In genomic region chr11:134275188-134275533, GRCh38 we compare ENCODE assay signal across 11 cellular contexts. TPM values are rescaled to one million over a fixed set of nuclear protein-coding genes. Genes with fewer than 3 reads are reported as not detected.
DNase-seq lines count a peak whose midpoint lies in the region; ATAC-seq, FAIRE-seq and TF ChIP-seq lines count a peak whose summit lies in the region.
"Had no signal": no experiment of that assay in that cellular context is flagged by ENCODE, and none has a peak within 500 bp of the region (broad histone marks: within the 10 kb centered on the region; RNA-seq: fewer than 3 reads in every experiment).

No MANE protein-coding gene starts in this region.

- no peak for FAIRE-seq in H54 (lab: Jason Lieb, UNC)

- CTCF ChIA-PET in CD8-positive, alpha-beta memory T cell (lab: Charles Lee) = interaction anchor here (1.0 to 5.5 kb wide), 5 partner anchors 11 to 347 kb away, joined by 4 to 58 read pairs (median 5); no protein-coding TSS in a partner anchor

- H3K4me3 Mint-ChIP-seq in CD8-positive, alpha-beta memory T cell = peak overlapping the region; percentile 87 to 98 (median 94)
- H3K4me3 Mint-ChIP-seq in IgD-negative memory B cell (peak overlapping the region; percentile 68 to 89 (median 81)), chondrocyte (ENCODE audit: unreplicated experiment) (peak overlapping the region; percentile 67)
- peak overlapping the region; percentile 88 for H3K4me3 Mint-ChIP-seq in natural killer cell treated with Interleukin-12 subunit alpha and Interleukin-12 subunit beta and Interleukin-15 and Interleukin-18, amount 100 ng/mL, for 72 hours

- H3K27ac ChIP-seq in CD8-positive, alpha-beta memory T cell (ENCODE audit: low read depth, low read length) = no peak overlapping the region
- H3K27ac ChIP-seq: brain microvascular endothelial cell, left lung, RWPE1 had no signal

- H3K4me1 Mint-ChIP-seq in CD8-positive, alpha-beta memory T cell = peaks cover 40 to 59% (median 59%) of the 10 kb centered on the region in 3 donors
- H3K4me1 Mint-ChIP-seq in IgD-negative memory B cell (peaks cover 8 to 25% (median 21%) of the 10 kb centered on the region in 3 donors), chondrocyte (ENCODE audit: low read depth) (peaks cover 15% of the 10 kb centered on the region)
- peaks cover 17 to 26% of the 10 kb centered on the region in 2 donors for H3K4me1 Mint-ChIP-seq in natural killer cell treated with Interleukin-12 subunit alpha and Interleukin-12 subunit beta and Interleukin-15 and Interleukin-18, amount 100 ng/mL, for 72 hours (ENCODE audit: low read depth in 2 of 2)

- no peaks in the 10 kb centered on the region for H3K9me3 ChIP-seq in CD8-positive, alpha-beta memory T cell (ENCODE audit: low read length)
- H3K9me3 ChIP-seq: left lung had no signal

- TF ChIP-seq POLR2A in H54 (IDR thresholded peaks at IDR 0.05; ENCODE audit: low read depth, low read length) = no peak

- H3K27ac Mint-ChIP-seq in CD8-positive, alpha-beta memory T cell = peak overlapping the region; percentile 40 to 95 (median 88)
- no peak overlapping the region for H3K27ac Mint-ChIP-seq in IgD-negative memory B cell
- H3K27ac Mint-ChIP-seq in chondrocyte (ENCODE audit: unreplicated experiment) = no peak overlapping the region
- H3K27ac Mint-ChIP-seq in natural killer cell treated with Interleukin-12 subunit alpha and Interleukin-12 subunit beta and Interleukin-15 and Interleukin-18, amount 100 ng/mL, for 72 hours = peak overlapping the region; percentile 20 to 70

- peaks cover 40% of the 10 kb centered on the region for H3K4me1 ChIP-seq in CD8-positive, alpha-beta memory T cell (ENCODE audit: insufficient read depth, low read length)

- POLR2A ChIA-PET in CD8-positive, alpha-beta memory T cell (lab: Charles Lee) = interaction anchor here (1.4 to 2.9 kb wide), 2 partner anchors 22 to 51 kb away, joined by 4 to 11 read pairs; partner anchors contain the start of genes ACAD8, NCAPD3, THYN1 and VPS26B

- no peaks in the 10 kb centered on the region for H3K27me3 ChIP-seq in CD8-positive, alpha-beta memory T cell (ENCODE audit: insufficient read depth, low read length, poor library complexity, severe bottlenecking)

- H3K27me3 Mint-ChIP-seq in CD8-positive, alpha-beta memory T cell = peaks cover 8 to 21% of the 10 kb centered on the region in 2 donors
- H3K27me3 Mint-ChIP-seq in IgD-negative memory B cell (peaks cover 55% of the 10 kb centered on the region), chondrocyte (ENCODE audit: low read depth) (peaks cover 74% of the 10 kb centered on the region)
- H3K27me3 Mint-ChIP-seq in natural killer cell treated with Interleukin-12 subunit alpha and Interleukin-12 subunit beta and Interleukin-15 and Interleukin-18, amount 100 ng/mL, for 72 hours = peaks cover 50 to 67% of the 10 kb centered on the region in 2 donors

- H3K9me3 Mint-ChIP-seq in CD8-positive, alpha-beta memory T cell = peaks cover 0 to 4% (median 0%) of the 10 kb centered on the region in 5 donors
- H3K9me3 Mint-ChIP-seq in IgD-negative memory B cell (peaks cover 0 to 10% (median 0%) of the 10 kb centered on the region in 3 donors), chondrocyte (ENCODE audit: low read depth) (peaks cover 4% of the 10 kb centered on the region)
- no peaks in the 10 kb centered on the region for H3K9me3 Mint-ChIP-seq in natural killer cell treated with Interleukin-12 subunit alpha and Interleukin-12 subunit beta and Interleukin-15 and Interleukin-18, amount 100 ng/mL, for 72 hours

- no peaks in the 10 kb centered on the region for H3K36me3 ChIP-seq in CD8-positive, alpha-beta memory T cell (ENCODE audit: insufficient read depth, low read length)
- H3K36me3 ChIP-seq: brain microvascular endothelial cell, left lung had no signal

- H3K36me3 Mint-ChIP-seq in CD8-positive, alpha-beta memory T cell = peaks cover 0 to 10% (median 0%) of the 10 kb centered on the region in 3 donors
- peaks cover 4% of the 10 kb centered on the region for H3K36me3 Mint-ChIP-seq in IgD-negative memory B cell
- peaks cover 2% of the 10 kb centered on the region for H3K36me3 Mint-ChIP-seq in chondrocyte (ENCODE audit: low read depth)
- H3K36me3 Mint-ChIP-seq in natural killer cell treated with Interleukin-12 subunit alpha and Interleukin-12 subunit beta and Interleukin-15 and Interleukin-18, amount 100 ng/mL, for 72 hours = no peaks in the 10 kb centered on the region

- ATAC-seq in natural killer cell treated with Interleukin-12 subunit alpha and Interleukin-12 subunit beta and Interleukin-15 and Interleukin-18, amount 100 ng/mL, for 72 hours = no peak

- no peak for TF ChIP-seq CTCF in chondrocyte (IDR thresholded peaks at IDR 0.05)

- peak overlapping the region; percentile 83 for H3K4me3 ChIP-seq in CD8-positive, alpha-beta memory T cell (ENCODE audit: low read length)

- no peak for DNase-seq in CD8-positive, alpha-beta memory T cell
- DNase-seq in chondrocyte (ENCODE audit: low spot score) (no peak), H54 (ENCODE audit: insufficient read length, low spot score) (no peak), DMS114 treated with DMSO at 0.1 percent for 48 hours (lab: John Stamatoyannopoulos, UW; ENCODE audit: unreplicated experiment) (no peak), HK-2 (ENCODE audit: unreplicated experiment) (no peak)
- no peak for DNase-seq in natural killer cell treated with Interleukin-12 subunit alpha and Interleukin-12 subunit beta and Interleukin-15 and Interleukin-18, amount 100 ng/mL, for 72 hours (ENCODE audit: low spot score)
- DNase-seq in central memory CD4-positive, alpha-beta T cell = no peak
- DNase-seq: brain microvascular endothelial cell, left lung had no signal

RNA-seq across cellular contexts. Expression of gene GLB1L3, which starts 1.0 kb away (rescaled TPM):
- 1 to 10 TPM; 2.3 to 3.0 TPM for total RNA-seq in CD8-positive, alpha-beta memory T cell
- 2.0 TPM for polyA plus RNA-seq in CD8-positive, alpha-beta memory T cell
- polyA plus RNA-seq in IgD-negative memory B cell = 0.19 TPM
- not detected in 3 replicates for total RNA-seq in chondrocyte
- 1 to 10 TPM in 1 of 2 donors, not detected in 1; 1.9 TPM for total RNA-seq in natural killer cell treated with Interleukin-12 subunit alpha and Interleukin-12 subunit beta and Interleukin-15 and Interleukin-18, amount 100 ng/mL, for 72 hours

RNA-seq across cellular contexts. Expression of gene ACAD8, which starts 21.8 kb away (rescaled TPM):
- 10 to 100 TPM; 27.1 to 28.2 TPM for total RNA-seq in CD8-positive, alpha-beta memory T cell
- 20.9 TPM for polyA plus RNA-seq in CD8-positive, alpha-beta memory T cell
- polyA plus RNA-seq in IgD-negative memory B cell = 14.2 TPM
- 14.9 to 21.1 TPM (median 17.0 TPM) in 3 replicates for total RNA-seq in chondrocyte
- total RNA-seq in natural killer cell treated with Interleukin-12 subunit alpha and Interleukin-12 subunit beta and Interleukin-15 and Interleukin-18, amount 100 ng/mL, for 72 hours = 10 to 100 TPM; 21.1 to 29.2 TPM

RNA-seq across cellular contexts. Expression of gene THYN1, which starts 22.0 kb away (rescaled TPM):
- 10 to 100 TPM; 58.9 to 68.4 TPM for total RNA-seq in CD8-positive, alpha-beta memory T cell
- polyA plus RNA-seq in CD8-positive, alpha-beta memory T cell = 133 TPM
- 77.4 TPM for polyA plus RNA-seq in IgD-negative memory B cell
- 25.4 to 27.8 TPM (median 25.5 TPM) in 3 replicates for total RNA-seq in chondrocyte
- 10 to 100 TPM; 34.4 to 45.9 TPM for total RNA-seq in natural killer cell treated with Interleukin-12 subunit alpha and Interleukin-12 subunit beta and Interleukin-15 and Interleukin-18, amount 100 ng/mL, for 72 hours

RNA-seq across cellular contexts. Expression of gene VPS26B, which starts 50.7 kb away (rescaled TPM):
- 10 to 100 TPM; 36.6 to 36.7 TPM for total RNA-seq in CD8-positive, alpha-beta memory T cell
- polyA plus RNA-seq in CD8-positive, alpha-beta memory T cell = 73.5 TPM
- 11.8 TPM for polyA plus RNA-seq in IgD-negative memory B cell
- 49.1 to 54.5 TPM (median 50.4 TPM) in 3 replicates for total RNA-seq in chondrocyte
- 10 to 100 TPM; 33.5 to 33.9 TPM for total RNA-seq in natural killer cell treated with Interleukin-12 subunit alpha and Interleukin-12 subunit beta and Interleukin-15 and Interleukin-18, amount 100 ng/mL, for 72 hours

RNA-seq across cellular contexts. Expression of gene NCAPD3, which starts 51.4 kb away (rescaled TPM):
- total RNA-seq in CD8-positive, alpha-beta memory T cell = 10 to 100 TPM; 76.7 to 80.4 TPM
- polyA plus RNA-seq in CD8-positive, alpha-beta memory T cell = 14.3 TPM
- 8.1 TPM for polyA plus RNA-seq in IgD-negative memory B cell
- 13.2 to 24.3 TPM (median 17.0 TPM) in 3 replicates for total RNA-seq in chondrocyte
- total RNA-seq in natural killer cell treated with Interleukin-12 subunit alpha and Interleukin-12 subunit beta and Interleukin-15 and Interleukin-18, amount 100 ng/mL, for 72 hours = 100 to 1,000 TPM in 1 of 2 donors, 10 to 100 TPM in 1; 55.6 to 121 TPM

Comparison
In these comparisons a context has a peak if more than half of its experiments do, and no peak if none do; other contexts are left out.
1. H3K27ac Mint-ChIP-seq: peak in CD8-positive, alpha-beta memory T cell (8 of 8) and natural killer cell treated with Interleukin-12 subunit alpha and Interleukin-12 subunit beta and Interleukin-15 and Interleukin-18, amount 100 ng/mL, for 72 hours (2 of 2); none in IgD-negative memory B cell (0 of 3) and chondrocyte (single experiment).
2. Peak in every context shown above with its lines, with median percentiles within 50 percentile points of each other: H3K4me3 Mint-ChIP-seq.